8 cellular contexts compared by ENCODE assay signal in genomic region chr6:53544050-53544499, GRCh38. TPM values are rescaled to one million over a fixed set of nuclear protein-coding genes. Genes with fewer than 3 reads are reported as not detected.
DNase-seq lines count a peak whose midpoint lies in the region; ATAC-seq and TF ChIP-seq lines count a peak whose summit lies in the region.

No MANE protein-coding gene starts in this region.

- peak overlapping the region; percentile 95 for H2BK12ac ChIP-seq in neuronal stem cell (ENCODE audit: low read length)

- H3K27ac Mint-ChIP-seq in activated T-cell treated with anti-CD3 and anti-CD28 coated beads, Interleukin-2, amount 50 U/mL, for 24 hours = peak overlapping the region; percentile 90
- H3K27ac Mint-ChIP-seq in endothelial cell (ENCODE audit: unreplicated experiment) = peak overlapping the region; percentile 87

- TF ChIP-seq CTCF in endothelial cell (IDR thresholded peaks at IDR 0.05; ENCODE audit: unreplicated experiment) = no peak

- H2AFZ ChIP-seq in neuronal stem cell (ENCODE audit: low read length) = peak overlapping the region; percentile 98

- peak overlapping the region; percentile 71 to 95 for H3K4me3 ChIP-seq in neuronal stem cell (ENCODE audit: low read length in 2 of 2)

- H3K27me3 Mint-ChIP-seq in activated T-cell treated with anti-CD3 and anti-CD28 coated beads, Interleukin-2, amount 50 U/mL, for 24 hours = no peaks in the 10 kb centered on the region
- no peaks in the 10 kb centered on the region for H3K27me3 Mint-ChIP-seq in endothelial cell (ENCODE audit: unreplicated experiment)

- ATAC-seq in GM21526 (IDR thresholded peaks at IDR 0.05; ENCODE audit: low FRiP score, unreplicated experiment) = no peak
- ATAC-seq in HG03025 (IDR thresholded peaks at IDR 0.05; ENCODE audit: low FRiP score, unreplicated experiment) = no peak

- H3K79me1 ChIP-seq in neuronal stem cell (ENCODE audit: low read depth, low read length) = peaks cover 3% of the 10 kb centered on the region

- in situ Hi-C loops in SK-MEL-5 (cut with HindIII; ENCODE audit: low pct_unique_long_range_greater_than_20kb, low sequenced_read_pairs) = no loop called here

- no CpG with 5 or more reads among the region's 33 CpGs for WGBS in neuronal stem cell (ENCODE audit: extremely low coverage in 2 of 2, insufficient read length in 2 of 2, insufficient replicate concordance in 1 of 2), 2 donors

- H4K91ac ChIP-seq in neuronal stem cell (ENCODE audit: low read depth, low read length, poor library complexity) = no peak overlapping the region

- peaks cover 4 to 12% of the 10 kb centered on the region in 2 donors for H3K4me1 ChIP-seq in neuronal stem cell (ENCODE audit: control insufficient read depth in 2 of 2, insufficient read depth in 1 of 2, low read depth in 1 of 2, low read length in 2 of 2)

- peaks cover 2% of the 10 kb centered on the region for H3K9me3 Mint-ChIP-seq in activated T-cell treated with anti-CD3 and anti-CD28 coated beads, Interleukin-2, amount 50 U/mL, for 24 hours
- H3K9me3 Mint-ChIP-seq in endothelial cell (ENCODE audit: unreplicated experiment) = no peaks in the 10 kb centered on the region

- no peak overlapping the region for H4K8ac ChIP-seq in neuronal stem cell (ENCODE audit: low read depth, low read length)

- peak overlapping the region; percentile 43 for H2BK120ac ChIP-seq in neuronal stem cell (ENCODE audit: low read depth, low read length)

- peak overlapping the region; percentile 96 for H3K18ac ChIP-seq in neuronal stem cell (ENCODE audit: low read length)

- H3K9ac ChIP-seq in neuronal stem cell (ENCODE audit: low read depth, low read length, poor library complexity) = peak overlapping the region; percentile 98

- peak overlapping the region; percentile 92 for H3K23ac ChIP-seq in neuronal stem cell (ENCODE audit: low read depth, low read length, poor library complexity)

- peaks cover 2 to 5% of the 10 kb centered on the region in 2 donors for H3K36me3 ChIP-seq in neuronal stem cell (replicated peaks in 1 of 2; ENCODE audit: control insufficient read depth in 2 of 2, insufficient read depth in 2 of 2, low read length in 2 of 2)

- no peak for DNase-seq in activated T-cell treated with anti-CD3 and anti-CD28 coated beads, Interleukin-2, amount 50 U/mL, for 24 hours
- DNase-seq in activated T-cell treated with anti-CD3 and anti-CD28 coated beads for 4 hours (no peak), SK-MEL-5 (ENCODE audit: low read depth, low spot score) (peak; percentile 17), endothelial cell (ENCODE audit: low spot score) (no peak), neuronal stem cell (ENCODE audit: low spot score) (peak; percentile 27), HPDE6-E6E7 (ENCODE audit: extremely low spot score) (no peak)

- H3K27me3 ChIP-seq in neuronal stem cell (ENCODE audit: control insufficient read depth in 3 of 3, insufficient read depth in 3 of 3, low read depth in 1 of 3, low read length in 3 of 3) = peaks cover 0 to 19% (median 13%) of the 10 kb centered on the region in 3 experiments

- H2BK15ac ChIP-seq in neuronal stem cell (ENCODE audit: low read length) = no peak overlapping the region

- peak overlapping the region; percentile 85 for H3K4me3 Mint-ChIP-seq in activated T-cell treated with anti-CD3 and anti-CD28 coated beads, Interleukin-2, amount 50 U/mL, for 24 hours
- H3K4me3 Mint-ChIP-seq in endothelial cell (ENCODE audit: unreplicated experiment) = peak overlapping the region; percentile 99

- peak overlapping the region; percentile 70 for H3K4me2 ChIP-seq in neuronal stem cell (ENCODE audit: insufficient read depth, low read length, poor library complexity, severe bottlenecking)

- H2BK5ac ChIP-seq in neuronal stem cell (ENCODE audit: low read length) = no peak overlapping the region

- peak overlapping the region; percentile 98 for H3K14ac ChIP-seq in neuronal stem cell (ENCODE audit: low read length)

- H3K36me3 Mint-ChIP-seq in activated T-cell treated with anti-CD3 and anti-CD28 coated beads, Interleukin-2, amount 50 U/mL, for 24 hours (ENCODE audit: low read depth) = peaks cover 17% of the 10 kb centered on the region
- H3K36me3 Mint-ChIP-seq in endothelial cell (ENCODE audit: low read depth, unreplicated experiment) = peaks cover 14% of the 10 kb centered on the region

- H3K9me3 ChIP-seq in neuronal stem cell (replicated peaks in 1 of 2; ENCODE audit: control insufficient read depth in 2 of 2, insufficient read depth in 1 of 2, low read depth in 1 of 2, low read length in 2 of 2) = peaks cover 0 to 7% of the 10 kb centered on the region in 2 donors

- peak overlapping the region; percentile 94 for H3K27ac ChIP-seq in neuronal stem cell (replicated peaks; ENCODE audit: low read length)

- peaks cover 71% of the 10 kb centered on the region for H3K4me1 Mint-ChIP-seq in activated T-cell treated with anti-CD3 and anti-CD28 coated beads, Interleukin-2, amount 50 U/mL, for 24 hours (ENCODE audit: low read depth)
- peaks cover 36% of the 10 kb centered on the region for H3K4me1 Mint-ChIP-seq in endothelial cell (ENCODE audit: unreplicated experiment)

- H2AK5ac ChIP-seq in neuronal stem cell (ENCODE audit: low read depth, low read length) = no peak overlapping the region

- no peak overlapping the region for H3K4ac ChIP-seq in neuronal stem cell (ENCODE audit: low read length)

RNA-seq across cellular contexts. Expression of gene GCLC, which starts 0.8 kb away (rescaled TPM):
- 27.6 and 34.3 TPM in 2 replicates for total RNA-seq in SK-MEL-5 (2014; rRNA removed; shearing (Covaris generic))
- polyA plus RNA-seq in SK-MEL-5 (2015; cell fraction: cytosol; rRNA removed) = 25.1 and 27.8 TPM in 2 replicates
- 25.6 and 27.6 TPM in 2 replicates for polyA plus RNA-seq in SK-MEL-5 (2015; cell fraction: nucleus; rRNA removed)
- total RNA-seq in endothelial cell (ENCODE audit: unreplicated experiment) = 28.7 TPM
- 19.5 TPM for polyA plus RNA-seq in neuronal stem cell (2013, experiment 1 of 2)
- polyA plus RNA-seq in neuronal stem cell (2013, experiment 2 of 2) = 18.5 TPM

Comparison
In these comparisons a context has a peak if more than half of its experiments do, and no peak if none do; other contexts are left out.
1. DNase-seq: peak in SK-MEL-5 (single experiment) and neuronal stem cell (single experiment); none in activated T-cell treated with anti-CD3 and anti-CD28 coated beads, Interleukin-2, amount 50 U/mL, for 24 hours (single experiment), activated T-cell treated with anti-CD3 and anti-CD28 coated beads for 4 hours (single experiment), endothelial cell (single experiment) and HPDE6-E6E7 (single experiment).